In the genomic region with DNA sequence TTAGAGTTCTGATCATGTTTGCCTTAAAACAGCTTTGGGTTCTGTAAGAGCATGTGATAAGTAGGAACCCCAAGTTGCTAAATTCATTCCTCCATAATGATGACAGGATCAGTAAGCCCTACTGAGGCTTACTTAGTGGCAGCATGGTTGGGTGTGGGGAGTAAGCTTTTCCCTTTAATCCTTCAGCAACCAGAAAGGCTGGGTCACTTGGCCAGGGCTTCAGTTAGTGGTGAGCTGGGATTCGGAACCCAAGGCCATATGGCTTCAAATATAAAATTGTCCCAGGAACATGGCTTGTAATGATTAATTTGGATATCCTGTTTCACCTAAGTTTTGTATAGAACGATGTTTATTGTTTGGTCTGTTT, we compare ENCODE assay signal across 8 cellular contexts. TPM values are rescaled to one million over a fixed set of nuclear protein-coding genes. Genes with fewer than 3 reads are reported as not detected.
DNase-seq lines count a peak whose midpoint lies in the region; ATAC-seq, FAIRE-seq and TF ChIP-seq lines count a peak whose summit lies in the region.

No MANE protein-coding gene starts in this region.

- DNase-seq in Daoy (ENCODE audit: low read depth) (peak; percentile 9), HuH-7 (ENCODE audit: low spot score) (peak; percentile 31), GM12878 (ENCODE audit: low read depth, low spot score) (no peak), kidney (no peak), thoracic aorta (ENCODE audit: low spot score) (no peak), NCI-H187 treated with DMSO at 0.1 percent for 48 hours (lab: John Stamatoyannopoulos, UW) (no peak)
- DNase-seq in activated CD8-positive, alpha-beta memory T cell treated with anti-CD3 and anti-CD28 coated beads, Interleukin-2, amount 50 U/mL, for 48 hours, result no peak

- POLR2A ChIA-PET in GM12878 (lab: Charles Lee), result no interaction called here

- H3K27me3 ChIP-seq in GM12878 (replicated peaks in 1 of 2; ENCODE audit: control insufficient read depth in 2 of 2, insufficient read depth in 2 of 2, low read length in 1 of 2) (no peaks in the 10 kb centered on the region), thoracic aorta (replicated peaks; ENCODE audit: insufficient read depth) (no peaks in the 10 kb centered on the region)

- FAIRE-seq in GM12878 (lab: Jason Lieb, UNC), result peak; percentile 52
- no peak for FAIRE-seq in kidney (lab: Jason Lieb, UNC)

- TF ChIP-seq CTCF in GM12878 (IDR thresholded peaks at IDR 0.05 in 2 of 3, conservative IDR thresholded peaks at IDR 0.05 in 1 of 3; ENCODE audit: control insufficient read depth in 2 of 3, extremely low read depth in 1 of 3, insufficient read depth in 1 of 3, low read depth in 3 of 3, low read length in 3 of 3) (no peak), kidney (IDR thresholded peaks at IDR 0.05; ENCODE audit: borderline replicate concordance, extremely low read depth, insufficient read depth) (no peak), thoracic aorta (IDR thresholded peaks at IDR 0.05) (no peak)

- SMC1A ChIA-PET in GM12878 (lab: Charles Lee; ENCODE audit: uncharacterized antibody, unreplicated experiment), result interaction anchor here (0.7 to 1.8 kb wide), 4 partner anchors 9 to 1239 kb away, joined by 3 to 4 read pairs (median 4); a partner anchor contains a TSS

- peak overlapping the region; percentile 86 for H3K9ac ChIP-seq in GM12878 (ENCODE audit: control insufficient read depth, insufficient read depth, low read length)
- H3K9ac ChIP-seq in kidney (ENCODE audit: low read length in 2 of 2), result peak overlapping the region in 1 of 2 donors; percentile 35

- H3K27ac ChIP-seq in GM12878 (ENCODE audit: control insufficient read depth, insufficient read depth), result peak overlapping the region; percentile 83
- no peak overlapping the region for H3K27ac ChIP-seq in kidney (ENCODE audit: low read depth in 2 of 2, low read length in 2 of 2)
- peak overlapping the region in 1 of 2 donors; percentile 56 for H3K27ac ChIP-seq in thoracic aorta

- H3K79me2 ChIP-seq in GM12878 (ENCODE audit: control insufficient read depth, insufficient read depth, low read length), result peaks cover 10% of the 10 kb centered on the region

- CTCF ChIA-PET in GM12878 (lab: Yijun Ruan, JAX), result interaction anchor here (0.8 to 2.2 kb wide), 3 partner anchors 57 to 453 kb away, joined by 3 to 12 read pairs (median 3); no protein-coding TSS in a partner anchor

- in situ Hi-C loops in GM12878 (cut with MboI), result loop anchor here (10.0 kb wide), 1 partner anchor 242 kb away; no protein-coding TSS in a partner anchor

- no peaks in the 10 kb centered on the region for H4K20me1 ChIP-seq in GM12878 (ENCODE audit: control insufficient read depth, insufficient read depth)

- H3K4me1 ChIP-seq in GM12878 (ENCODE audit: control insufficient read depth, insufficient read depth, low read length) (no peaks in the 10 kb centered on the region), kidney (ENCODE audit: control insufficient read depth in 1 of 2, insufficient read depth in 1 of 2, low read depth in 1 of 2, low read length in 2 of 2) (no peaks in the 10 kb centered on the region), thoracic aorta (ENCODE audit: control insufficient read depth in 1 of 2, low read depth in 2 of 2) (peaks cover 3 to 12% of the 10 kb centered on the region in 2 donors)

- intact Hi-C loops in GM12878 (cut with micrococcal nuclease; ENCODE audit: unreplicated experiment) (loop anchor here (5.0 kb wide), 1 partner anchor 239 kb away; no protein-coding TSS in a partner anchor), kidney (cut with DNase I) (no loop called here)

- RAD21 ChIA-PET in GM12878 (lab: Charles Lee; ENCODE audit: unreplicated experiment), result interaction anchor here (0.6 to 2.0 kb wide), 2 partner anchors 57 to 335 kb away, joined by 4 to 5 read pairs; no protein-coding TSS in a partner anchor

- no peaks in the 10 kb centered on the region for H3K36me3 ChIP-seq in GM12878 (ENCODE audit: control insufficient read depth in 2 of 2, insufficient read depth in 2 of 2, low read length in 1 of 2)
- no peaks in the 10 kb centered on the region for H3K36me3 ChIP-seq in kidney (ENCODE audit: control insufficient read depth in 1 of 2, insufficient read depth in 2 of 2, low read length in 2 of 2)
- no peaks in the 10 kb centered on the region for H3K36me3 ChIP-seq in thoracic aorta

- peaks cover 2% of the 10 kb centered on the region; the same call in 2 of the 3 replicates for H3K9me3 ChIP-seq in GM12878 (replicated peaks; ENCODE audit: control insufficient read depth, insufficient read depth, low read length)
- no peaks in the 10 kb centered on the region for H3K9me3 ChIP-seq in kidney (ENCODE audit: control insufficient read depth in 1 of 2, low read length in 2 of 2)
- H3K9me3 ChIP-seq in thoracic aorta, result no peaks in the 10 kb centered on the region

- 4% methylated on average over 2 of the region's 2 CpGs for WGBS in GM12878 (ENCODE audit: insufficient coverage, insufficient replicate concordance, low lambda C conversion rate, missing lambda C conversion rate)

- peak; percentile 21 for ATAC-seq in GM21423 (IDR thresholded peaks at IDR 0.05; ENCODE audit: unreplicated experiment)
- peak; percentile 47 for ATAC-seq in GM12878
- ATAC-seq in thoracic aorta (ENCODE audit: insufficient number of reproducible peaks, low FRiP score, low read depth), result no peak

- BruUV-seq in GM12878 (replicated peaks; lab: Mats Ljungman, UMichigan), result no TSS peak

- no peak for TF ChIP-seq POLR2A in GM12878 (IDR thresholded peaks at IDR 0.05; ENCODE audit: low read depth, low read length)

- TF ChIP-seq RAD21 in GM12878 (IDR thresholded peaks at IDR 0.05; ENCODE audit: insufficient read depth, low read depth, low read length), result no peak

- H3K4me3 ChIP-seq in GM12878 (peak overlapping the region; percentile 99), kidney (ENCODE audit: low read length in 2 of 2) (peak overlapping the region; percentile 94 to 96), thoracic aorta (peak overlapping the region; percentile 94)

- TF ChIP-seq EP300 in GM12878 (IDR thresholded peaks at IDR 0.05; ENCODE audit: borderline replicate concordance in 1 of 2, control insufficient read depth in 1 of 2, low read depth in 2 of 2, low read length in 2 of 2), result no peak

- H2AFZ ChIP-seq in GM12878 (ENCODE audit: control insufficient read depth, low read depth, low read length), result peak overlapping the region; percentile 100

- H3K4me2 ChIP-seq in GM12878 (ENCODE audit: control insufficient read depth, insufficient read depth), result peak overlapping the region; percentile 96

TF ChIP-seq in GM12878, 131 proteins besides CTCF, POLR2A, EP300 and RAD21 (continues in another document):
- TF ChIP-seq RELB (IDR thresholded peaks at IDR 0.05; ENCODE audit: low read depth) (no peak), IKZF1 (conservative IDR thresholded peaks at IDR 0.05) (no peak), E2F4 (IDR thresholded peaks at IDR 0.05; ENCODE audit: low read depth, low read length) (no peak), HCFC1 (IDR thresholded peaks at IDR 0.05; ENCODE audit: low read length) (no peak), ZNF384 (IDR thresholded peaks at IDR 0.05; ENCODE audit: borderline replicate concordance, low read depth, low read length) (no peak), SUPT20H (IDR thresholded peaks at IDR 0.05; ENCODE audit: borderline replicate concordance, control insufficient read depth, low read depth, low read length) (no peak), NFIC (IDR thresholded peaks at IDR 0.05; ENCODE audit: low read depth, low read length) (no peak), CREM (IDR thresholded peaks at IDR 0.05; ENCODE audit: low read depth) (no peak), ZNF207 (IDR thresholded peaks at IDR 0.05; ENCODE audit: borderline replicate concordance) (no peak)

RNA-seq across cellular contexts. Expression of gene GINS3, which starts 0.8 kb away (rescaled TPM):
- 17.7 and 18.6 TPM in 2 replicates for total RNA-seq in Daoy (2014; rRNA removed; shearing (Covaris generic))
- total RNA-seq in GM12878 (2013; cell fraction: nucleolus; rRNA removed), result 4.7 and 4.8 TPM in 2 replicates
- total RNA-seq in GM12878 (2014; rRNA removed) (16.2 and 17.7 TPM in 2 replicates), GM12878 (2014; rRNA removed; fragmentation: Illumina TruSeq; extraction: Trizol) (15.8 and 19.5 TPM in 2 replicates), GM12878 (2021) (12.8 and 14.2 TPM in 2 replicates), kidney (2.6 TPM), thoracic aorta (1 to 10 TPM; 1.1 to 1.3 TPM)
- 8.1 TPM for polyA plus RNA-seq in GM12878 (2011; ENCODE audit: low read depth)
- polyA plus RNA-seq in GM12878 (2011; rRNA removed) (20.1 and 21.7 TPM in 2 replicates), GM12878 (2014; fragmentation: Illumina TruSeq; extraction: Trizol) (20.9 and 22.4 TPM in 2 replicates), GM12878 (2014; fragmentation: Nextera tagmentation; extraction: Ambion mirVana) (10 to 100 TPM; 13.6 to 14.5 TPM), GM12878 (2014; rRNA removed) (15.7 and 16.2 TPM in 2 replicates), GM12878 (2016; fragmentation: Nextera tagmentation; extraction: Ambion mirVana) (10 to 100 TPM; 14.5 to 15.0 TPM), kidney (ENCODE audit: insufficient read depth, low read depth, low replicate concordance) (2.4 TPM)
- 19.0 and 20.7 TPM in 2 replicates for polyA plus RNA-seq in GM12878 (2011; cell fraction: cytosol; rRNA removed)
- polyA plus RNA-seq in GM12878 (2011; cell fraction: nucleus; rRNA removed), result 11.3 and 12.2 TPM in 2 replicates
- 6.5 and 8.8 TPM in 2 replicates for polyA plus RNA-seq in GM12878 (2012)
- polyA minus RNA-seq in GM12878 (2011; rRNA and poly(A)+ RNA removed), result 11.3 and 12.4 TPM in 2 replicates
- polyA minus RNA-seq in GM12878 (2011; cell fraction: cytosol; rRNA and poly(A)+ RNA removed), result 3.8 and 6.8 TPM in 2 replicates
- polyA minus RNA-seq in GM12878 (2011; cell fraction: nucleus; rRNA and poly(A)+ RNA removed), result 4.5 and 6.9 TPM in 2 replicates

Comparison
In these comparisons a context has a peak if more than half of its experiments do, and no peak if none do; other contexts are left out.
1. DNase-seq: peak in Daoy (single experiment) and HuH-7 (single experiment); none in GM12878 (single experiment), kidney (single experiment), thoracic aorta (single experiment), NCI-H187 treated with DMSO at 0.1 percent for 48 hours (single experiment) and activated CD8-positive, alpha-beta memory T cell treated with anti-CD3 and anti-CD28 coated beads, Interleukin-2, amount 50 U/mL, for 48 hours (single experiment).
2. Peak in every context shown above with its lines, with median percentiles within 50 percentile points of each other: H3K4me3 ChIP-seq.